27 cellular contexts compared by ENCODE assay signal in the genomic region with DNA sequence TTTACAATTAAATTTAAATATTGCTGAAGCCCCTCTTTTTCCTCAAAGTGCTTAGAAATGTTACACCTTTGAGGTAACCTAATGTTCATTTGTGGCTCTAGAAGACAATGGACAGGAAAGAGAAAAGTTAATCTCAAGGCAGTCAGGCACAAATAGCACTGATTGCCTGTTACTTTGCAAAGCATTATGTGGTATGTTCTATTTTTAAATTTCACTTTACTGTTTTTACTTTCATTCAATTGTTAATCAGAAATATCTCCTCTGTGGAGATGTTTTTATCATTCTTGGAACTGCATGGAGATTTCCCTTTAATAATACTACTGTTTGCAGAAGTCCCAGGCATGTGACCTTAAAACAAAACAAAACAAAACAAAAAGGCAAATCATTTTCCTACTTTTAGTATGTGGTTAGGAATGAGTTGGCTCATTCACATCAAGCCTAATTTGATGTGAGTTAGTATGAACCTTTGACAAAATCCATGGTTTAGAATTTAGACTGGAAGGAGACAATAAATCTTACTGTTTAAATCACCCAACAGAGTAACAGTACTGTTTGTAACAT.
A peak's percentile ranks its signal among the peaks of the same experiment; 100 is the strongest.
DNase-seq lines count a peak whose midpoint lies in the region; ATAC-seq and TF ChIP-seq lines count a peak whose summit lies in the region.
"Had no signal": no experiment of that assay in that cellular context is flagged by ENCODE, and none has a peak within 500 bp of the region (broad histone marks: within the 10 kb centered on the region; RNA-seq: fewer than 3 reads in every experiment).

No MANE protein-coding gene starts in this region.

- no peak for ATAC-seq in activated CD4-positive, alpha-beta T cell treated with anti-CD3 and anti-CD28 coated beads for 36 hours
- no peak for ATAC-seq in GM19035 (IDR thresholded peaks at IDR 0.05; ENCODE audit: unreplicated experiment)
- ATAC-seq: activated CD4-positive, CD25-positive, alpha-beta regulatory T cell treated with anti-CD3 and anti-CD28 coated beads, Interleukin-2, amount 50 U/mL, for 24 hours; activated T-cell treated with anti-CD3 and anti-CD28 coated beads, Interleukin-2, amount 50 U/mL, for 4 hours; CD8-positive, alpha-beta T cell; foreskin keratinocyte had no signal

- POLR2A ChIA-PET in activated CD4-positive, alpha-beta T cell treated with anti-CD3 and anti-CD28 coated beads for 36 hours (lab: Charles Lee): no interaction called here

- CTCF ChIA-PET in activated CD4-positive, alpha-beta T cell treated with anti-CD3 and anti-CD28 coated beads for 36 hours (lab: Charles Lee): no interaction called here

- TF ChIP-seq CTCF in osteocyte (IDR thresholded peaks at IDR 0.05): no peak

- peaks cover 32% of the 10 kb centered on the region for H3K36me3 Mint-ChIP-seq in activated CD4-positive, alpha-beta T cell treated with anti-CD3 and anti-CD28 coated beads for 36 hours (ENCODE audit: low read depth)
- peaks cover 13% of the 10 kb centered on the region for H3K36me3 Mint-ChIP-seq in activated T-helper 1 cell treated with anti-CD3 and anti-CD28 coated beads, Interleukin-12 subunit alpha, Interleukin-12 subunit beta, Interleukin-2, Interleukin-4 antibody, amounts not matched to agents 30 ng/mL and 10 ng/mL and 1 ng/mL, durations not matched to agents 14 hours and 24 hours and 36 hours (ENCODE audit: low read depth)
- H3K36me3 Mint-ChIP-seq in osteocyte (ENCODE audit: unreplicated experiment): peaks cover 15% of the 10 kb centered on the region

- peak overlapping the region; percentile 8 for H3K27ac Mint-ChIP-seq in activated CD4-positive, alpha-beta T cell treated with anti-CD3 and anti-CD28 coated beads for 36 hours
- peak overlapping the region; percentile 13 for H3K27ac Mint-ChIP-seq in activated T-helper 1 cell treated with anti-CD3 and anti-CD28 coated beads, Interleukin-12 subunit alpha, Interleukin-12 subunit beta, Interleukin-2, Interleukin-4 antibody, amounts not matched to agents 30 ng/mL and 10 ng/mL and 1 ng/mL, durations not matched to agents 14 hours and 24 hours and 36 hours
- peak overlapping the region; percentile 60 for H3K27ac Mint-ChIP-seq in osteocyte (ENCODE audit: unreplicated experiment)
- H3K27ac Mint-ChIP-seq: CD8-positive, alpha-beta T cell; HFFc6; IgD-negative memory B cell; type B pancreatic cell had no signal

- peaks cover 3% of the 10 kb centered on the region for H3K4me1 Mint-ChIP-seq in activated CD4-positive, alpha-beta T cell treated with anti-CD3 and anti-CD28 coated beads for 36 hours
- peaks cover 8% of the 10 kb centered on the region for H3K4me1 Mint-ChIP-seq in activated T-helper 1 cell treated with anti-CD3 and anti-CD28 coated beads, Interleukin-12 subunit alpha, Interleukin-12 subunit beta, Interleukin-2, Interleukin-4 antibody, amounts not matched to agents 30 ng/mL and 10 ng/mL and 1 ng/mL, durations not matched to agents 14 hours and 24 hours and 36 hours (ENCODE audit: low read depth)
- H3K4me1 Mint-ChIP-seq in osteocyte (ENCODE audit: unreplicated experiment): peaks cover 32% of the 10 kb centered on the region
- H3K4me1 Mint-ChIP-seq: neural crest cell had no signal

- no peaks in the 10 kb centered on the region for H3K27me3 Mint-ChIP-seq in activated CD4-positive, alpha-beta T cell treated with anti-CD3 and anti-CD28 coated beads for 36 hours
- H3K27me3 Mint-ChIP-seq in activated T-helper 1 cell treated with anti-CD3 and anti-CD28 coated beads, Interleukin-12 subunit alpha, Interleukin-12 subunit beta, Interleukin-2, Interleukin-4 antibody, amounts not matched to agents 30 ng/mL and 10 ng/mL and 1 ng/mL, durations not matched to agents 14 hours and 24 hours and 36 hours (ENCODE audit: insufficient read depth): no peaks in the 10 kb centered on the region
- no peaks in the 10 kb centered on the region for H3K27me3 Mint-ChIP-seq in osteocyte (ENCODE audit: unreplicated experiment)
- H3K27me3 Mint-ChIP-seq: IgD-negative memory B cell, type B pancreatic cell had no signal

- no peak for DNase-seq in activated CD4-positive, alpha-beta T cell treated with anti-CD3 and anti-CD28 coated beads for 36 hours
- no peak for DNase-seq in activated CD4-positive, alpha-beta T cell treated with anti-CD3 and anti-CD28 coated beads for 48 hours
- no peak for DNase-seq in activated T-helper 1 cell treated with anti-CD3 and anti-CD28 coated beads, Interleukin-12 subunit alpha, Interleukin-12 subunit beta, Interleukin-2, Interleukin-4 antibody, amounts not matched to agents 30 ng/mL and 10 ng/mL and 1 ng/mL, durations not matched to agents 14 hours and 24 hours and 36 hours (ENCODE audit: low spot score)
- DNase-seq in fibroblast of peridontal ligament (ENCODE audit: extremely low read depth) (peak; percentile 34), osteocyte (ENCODE audit: extremely low spot score, unreplicated experiment) (no peak), NAMALWA (ENCODE audit: low spot score) (no peak), caudate nucleus (lab: John Stamatoyannopoulos, UW) (no peak)
- DNase-seq: activated CD8-positive, alpha-beta memory T cell treated with anti-CD3 and anti-CD28 coated beads for 24 hours; activated naive CD4-positive, alpha-beta T cell; activated T-cell treated with anti-CD3 and anti-CD28 coated beads, Interleukin-2, amount 50 U/mL, for 4 hours; adrenal gland; CD8-positive, alpha-beta T cell; colonic mucosa; foreskin keratinocyte; HFFc6; hypothalamus; NCI-H1417; NCI-H446; NCI-H82; stimulated activated CD4-positive, alpha-beta T cell treated with anti-CD3 and anti-CD28 coated beads, Interleukin-1b, Interleukin-23, amount 100 ng/mL, for 48 hours had no signal

- no peak overlapping the region for H3K27ac ChIP-seq in caudate nucleus (ENCODE audit: low read depth, low read length)
- H3K27ac ChIP-seq: 22Rv1, adrenal gland, colonic mucosa, foreskin keratinocyte, prostate gland had no signal

- H3K9me3 Mint-ChIP-seq in activated CD4-positive, alpha-beta T cell treated with anti-CD3 and anti-CD28 coated beads for 36 hours (ENCODE audit: low read depth): no peaks in the 10 kb centered on the region
- peaks cover 11% of the 10 kb centered on the region for H3K9me3 Mint-ChIP-seq in activated T-helper 1 cell treated with anti-CD3 and anti-CD28 coated beads, Interleukin-12 subunit alpha, Interleukin-12 subunit beta, Interleukin-2, Interleukin-4 antibody, amounts not matched to agents 30 ng/mL and 10 ng/mL and 1 ng/mL, durations not matched to agents 14 hours and 24 hours and 36 hours
- peaks cover 14% of the 10 kb centered on the region for H3K9me3 Mint-ChIP-seq in osteocyte (ENCODE audit: unreplicated experiment)
- H3K9me3 Mint-ChIP-seq: HFFc6, type B pancreatic cell had no signal

- H3K4me3 Mint-ChIP-seq in activated CD4-positive, alpha-beta T cell treated with anti-CD3 and anti-CD28 coated beads for 36 hours: no peak overlapping the region
- no peak overlapping the region for H3K4me3 Mint-ChIP-seq in activated T-helper 1 cell treated with anti-CD3 and anti-CD28 coated beads, Interleukin-12 subunit alpha, Interleukin-12 subunit beta, Interleukin-2, Interleukin-4 antibody, amounts not matched to agents 30 ng/mL and 10 ng/mL and 1 ng/mL, durations not matched to agents 14 hours and 24 hours and 36 hours
- no peak overlapping the region for H3K4me3 Mint-ChIP-seq in osteocyte (ENCODE audit: unreplicated experiment)
- H3K4me3 Mint-ChIP-seq: activated T-cell treated with anti-CD3 and anti-CD28 coated beads, Interleukin-2, amount 50 U/mL, for 4 hours; CD8-positive, alpha-beta T cell; HFFc6; IgD-negative memory B cell; neural crest cell; type B pancreatic cell had no signal

- intact Hi-C loops in activated CD4-positive, alpha-beta T cell treated with anti-CD3 and anti-CD28 coated beads for 36 hours (cut with DNase I, micrococcal nuclease): no loop called here
- intact Hi-C loops in activated T-helper 1 cell treated with anti-CD3 and anti-CD28 coated beads, Interleukin-12 subunit alpha, Interleukin-12 subunit beta, Interleukin-2, Interleukin-4 antibody, amounts not matched to agents 30 ng/mL and 10 ng/mL and 1 ng/mL, durations not matched to agents 14 hours and 24 hours and 36 hours (cut with micrococcal nuclease): loop anchor here (2.0 kb wide), 1 partner anchor 21 kb away; no protein-coding TSS in a partner anchor

Comparison
In these comparisons a context has a peak if more than half of its experiments do, and no peak if none do; other contexts are left out.
1. H3K27ac Mint-ChIP-seq: peak in every context shown above with its lines; median percentile 60 in osteocyte; 13 in activated T-helper 1 cell treated with anti-CD3 and anti-CD28 coated beads, Interleukin-12 subunit alpha, Interleukin-12 subunit beta, Interleukin-2, Interleukin-4 antibody, amounts not matched to agents 30 ng/mL and 10 ng/mL and 1 ng/mL, durations not matched to agents 14 hours and 24 hours and 36 hours; 8 in activated CD4-positive, alpha-beta T cell treated with anti-CD3 and anti-CD28 coated beads for 36 hours.